In genomic region chr12:106982229-106982628, GRCh38 we compare ENCODE assay signal across 1 cellular context.
TF ChIP-seq lines count a peak whose summit lies in the region.

No MANE protein-coding gene starts in this region.

TF ChIP-seq in K562, 482 proteins besides CTCF, POLR2A, EP300 and RAD21:
- TF ChIP-seq HMBOX1 (IDR thresholded peaks at IDR 0.05) (peak; percentile 51; the same call in 1 of the 2 replicates), TCF7L2 (IDR thresholded peaks at IDR 0.05; ENCODE audit: low read depth, low read length) (no peak), NFYB (IDR thresholded peaks at IDR 0.05; ENCODE audit: extremely low read depth, insufficient read length) (no peak)
